9 cellular contexts compared by ENCODE assay signal in genomic region chr11:10122337-10123197, GRCh38.
DNase-seq lines count a peak whose midpoint lies in the region; ATAC-seq and TF ChIP-seq lines count a peak whose summit lies in the region.
"Had no signal": no experiment of that assay in that cellular context is flagged by ENCODE, and none has a peak within 500 bp of the region (broad histone marks: within the 10 kb centered on the region; RNA-seq: fewer than 3 reads in every experiment).

No MANE protein-coding gene starts in this region.

- H3K27ac ChIP-seq in GM23248, result no peak overlapping the region
- H3K27ac ChIP-seq in fibroblast of lung (ENCODE audit: insufficient read depth, low read length), result no peak overlapping the region
- H3K27ac ChIP-seq in spleen, result no peak overlapping the region

- WGBS in GM23248 (ENCODE audit: low coverage in 1 of 2, low lambda C conversion rate in 2 of 2, missing lambda C conversion rate in 2 of 2), 2 experiments, result 80 to 81% methylated on average over 5 of the region's 5 CpGs
- WGBS in spleen, 5 donors, result 67 to 77% (median 70%) methylated on average over 5 of the region's 5 CpGs

- no peak overlapping the region for H3K4me3 ChIP-seq in GM23248
- H3K4me3 ChIP-seq in fibroblast of lung (replicated peaks in 1 of 4; ENCODE audit: control extremely low read depth in 1 of 4, insufficient read depth in 1 of 4, low read depth in 3 of 4, low read length in 4 of 4), result no peak overlapping the region
- H3K4me3 ChIP-seq in foreskin fibroblast (ENCODE audit: low read depth in 1 of 2, low read length in 2 of 2), result no peak overlapping the region
- no peak overlapping the region for H3K4me3 ChIP-seq in spleen

- no peak for TF ChIP-seq POLR2A in spleen (IDR thresholded peaks at IDR 0.05)

- peak; percentile 20 for ATAC-seq in stimulated activated memory B cell treated with anti-CD40 and anti-IgM and Interleukin-4, amounts not matched to agents 10 μg/mL and 1 μg/mL and 100 μg/mL, for 72 hours

- H3K36me3 Mint-ChIP-seq in stimulated activated memory B cell treated with anti-CD40 and anti-IgM and Interleukin-4, amounts not matched to agents 10 μg/mL and 1 μg/mL and 100 μg/mL, for 72 hours, result no peaks in the 10 kb centered on the region

- DNase-seq in GM23248, result peak; percentile 51
- peak; percentile 38 for DNase-seq in NOMO-1 treated with dmso at 0.1 percent for 144 hours (lab: John Stamatoyannopoulos, UW; ENCODE audit: unreplicated experiment)
- peak; percentile 15 to 93 for DNase-seq in fibroblast of lung (ENCODE audit: low read depth in 2 of 2)
- no peak for DNase-seq in NCI-H82 treated with DMSO at 0.1 percent for 48 hours (lab: John Stamatoyannopoulos, UW; ENCODE audit: unreplicated experiment)
- no peak for DNase-seq in foreskin fibroblast
- no peak for DNase-seq in spleen
- DNase-seq: activated CD4-positive, alpha-beta T cell treated with anti-CD3 and anti-CD28 coated beads, Interleukin-2, amount 10 ng/mL, durations not matched to agents 7 days and 5 days; cerebellar nuclear complex had no signal

- H3K9me3 ChIP-seq in GM23248 (ENCODE audit: low read depth), result no peaks in the 10 kb centered on the region
- H3K9me3 ChIP-seq in fibroblast of lung (ENCODE audit: control insufficient read depth, insufficient read depth, low read depth, low read length), result no peaks in the 10 kb centered on the region
- no peaks in the 10 kb centered on the region for H3K9me3 ChIP-seq in spleen

- H3K4me1 Mint-ChIP-seq in stimulated activated memory B cell treated with anti-CD40 and anti-IgM and Interleukin-4, amounts not matched to agents 10 μg/mL and 1 μg/mL and 100 μg/mL, for 72 hours, result no peaks in the 10 kb centered on the region
- H3K4me1 Mint-ChIP-seq: activated CD4-positive, alpha-beta T cell treated with anti-CD3 and anti-CD28 coated beads, Interleukin-2, amount 10 ng/mL, durations not matched to agents 7 days and 5 days had no signal

- H3K9me3 Mint-ChIP-seq in stimulated activated memory B cell treated with anti-CD40 and anti-IgM and Interleukin-4, amounts not matched to agents 10 μg/mL and 1 μg/mL and 100 μg/mL, for 72 hours, result no peaks in the 10 kb centered on the region

- TF ChIP-seq CTCF in fibroblast of lung (conservative IDR thresholded peaks at IDR 0.05 in 1 of 2, IDR thresholded peaks at IDR 0.05 in 1 of 2; ENCODE audit: low read depth in 1 of 2, low read length in 2 of 2) (no peak), foreskin fibroblast (IDR thresholded peaks at IDR 0.05; ENCODE audit: low read depth, low read length) (no peak), spleen (IDR thresholded peaks at IDR 0.05 in 8 of 11, conservative IDR thresholded peaks at IDR 0.05 in 3 of 11) (no peak)

- no peaks in the 10 kb centered on the region for H3K9me2 ChIP-seq in GM23248 (ENCODE audit: insufficient read depth)

- H3K79me2 ChIP-seq in GM23248 (ENCODE audit: insufficient read depth), result peaks cover 46% of the 10 kb centered on the region
- H3K79me2 ChIP-seq in fibroblast of lung (ENCODE audit: control insufficient read depth, insufficient read depth, low read length), result peaks cover 3% of the 10 kb centered on the region

- H2AFZ ChIP-seq in GM23248 (no peak overlapping the region), fibroblast of lung (ENCODE audit: low read length) (no peak overlapping the region)

- H4K20me1 ChIP-seq in GM23248 (ENCODE audit: insufficient read depth) (no peaks in the 10 kb centered on the region), fibroblast of lung (ENCODE audit: control insufficient read depth, extremely low read depth, insufficient read depth, low read length) (no peaks in the 10 kb centered on the region)

- no peak overlapping the region for H3K4me3 Mint-ChIP-seq in stimulated activated memory B cell treated with anti-CD40 and anti-IgM and Interleukin-4, amounts not matched to agents 10 μg/mL and 1 μg/mL and 100 μg/mL, for 72 hours
- H3K4me3 Mint-ChIP-seq: activated CD4-positive, alpha-beta T cell treated with anti-CD3 and anti-CD28 coated beads, Interleukin-2, amount 10 ng/mL, durations not matched to agents 7 days and 5 days had no signal

- H3K36me3 ChIP-seq in GM23248 (ENCODE audit: low read depth), result no peaks in the 10 kb centered on the region
- H3K36me3 ChIP-seq in fibroblast of lung (ENCODE audit: control insufficient read depth, insufficient read depth, low read length), result no peaks in the 10 kb centered on the region
- H3K36me3 ChIP-seq in spleen, result no peaks in the 10 kb centered on the region

- in situ Hi-C loops in GM23248 (cut with MboI), result no loop called here

- H3K27ac Mint-ChIP-seq in stimulated activated memory B cell treated with anti-CD40 and anti-IgM and Interleukin-4, amounts not matched to agents 10 μg/mL and 1 μg/mL and 100 μg/mL, for 72 hours, result no peak overlapping the region
- H3K27ac Mint-ChIP-seq: activated CD4-positive, alpha-beta T cell treated with anti-CD3 and anti-CD28 coated beads, Interleukin-2, amount 10 ng/mL, durations not matched to agents 7 days and 5 days had no signal

- peaks cover 59% of the 10 kb centered on the region for H3K4me1 ChIP-seq in GM23248 (ENCODE audit: insufficient read depth)
- peaks cover under 1% of the 10 kb centered on the region for H3K4me1 ChIP-seq in fibroblast of lung (ENCODE audit: control insufficient read depth, extremely low read depth, insufficient read depth, low read length)
- peaks cover 0 to 17% (median 8%) of the 10 kb centered on the region in 6 donors for H3K4me1 ChIP-seq in spleen

- H3K27me3 ChIP-seq in GM23248 (replicated peaks; ENCODE audit: insufficient read depth) (no peaks in the 10 kb centered on the region), fibroblast of lung (ENCODE audit: control insufficient read depth, insufficient read depth, low read length) (no peaks in the 10 kb centered on the region), spleen (replicated peaks in 1 of 7) (no peaks in the 10 kb centered on the region)

- H3F3A ChIP-seq in GM23248 (ENCODE audit: insufficient read depth), result peaks cover 59% of the 10 kb centered on the region

- intact Hi-C loops in spleen (cut with DNase I; ENCODE audit: low total_unique reads), result no loop called here

- H3K4me2 ChIP-seq in GM23248 (ENCODE audit: unreplicated experiment), result peak overlapping the region; percentile 32
- H3K4me2 ChIP-seq in fibroblast of lung (ENCODE audit: extremely low read depth, insufficient read depth, low read length), result peak overlapping the region; percentile 4

- H3K27me3 Mint-ChIP-seq in stimulated activated memory B cell treated with anti-CD40 and anti-IgM and Interleukin-4, amounts not matched to agents 10 μg/mL and 1 μg/mL and 100 μg/mL, for 72 hours, result no peaks in the 10 kb centered on the region
- H3K27me3 Mint-ChIP-seq: activated CD4-positive, alpha-beta T cell treated with anti-CD3 and anti-CD28 coated beads, Interleukin-2, amount 10 ng/mL, durations not matched to agents 7 days and 5 days had no signal

- no peak overlapping the region for H3K9ac ChIP-seq in GM23248
- H3K9ac ChIP-seq in fibroblast of lung (ENCODE audit: insufficient read depth, low read length), result no peak overlapping the region

Comparison
In these comparisons a context has a peak if more than half of its experiments do, and no peak if none do; other contexts are left out.
1. DNase-seq: peak in GM23248 (single experiment), NOMO-1 treated with dmso at 0.1 percent for 144 hours (single experiment) and fibroblast of lung (2 of 2); none in NCI-H82 treated with DMSO at 0.1 percent for 48 hours (single experiment), foreskin fibroblast (0 of 2) and spleen (single experiment).